ENCODE assay signal across 23 cellular contexts in the genomic region with DNA sequence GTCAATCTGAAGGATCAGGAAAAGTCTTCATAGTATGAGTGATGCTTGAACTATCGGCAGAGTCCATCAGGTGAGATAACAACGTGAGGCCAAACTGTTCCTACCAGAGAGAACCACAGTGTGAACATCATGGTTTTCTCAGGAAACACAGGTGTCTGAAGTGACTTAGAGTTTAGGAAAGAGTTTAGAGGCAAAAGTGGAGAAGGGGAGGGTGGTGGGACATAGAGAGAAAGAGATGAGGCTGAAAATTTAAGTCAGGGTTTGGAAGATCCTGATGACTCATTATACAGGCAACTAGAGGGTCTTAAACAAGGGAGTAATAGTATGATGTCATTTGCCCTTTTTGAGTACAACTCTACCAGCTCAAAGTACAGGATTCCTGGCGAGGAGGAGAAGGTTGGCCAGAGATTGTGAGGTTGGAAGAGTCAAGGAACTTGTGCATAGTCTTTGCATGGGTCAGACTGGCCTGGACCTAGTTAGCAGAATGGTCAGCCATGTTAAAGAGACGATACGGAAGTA. TPM values are rescaled to one million over a fixed set of nuclear protein-coding genes. Genes with fewer than 3 reads are reported as not detected.
DNase-seq lines count a peak whose midpoint lies in the region; ATAC-seq, FAIRE-seq and TF ChIP-seq lines count a peak whose summit lies in the region.
"Had no signal": no experiment of that assay in that cellular context is flagged by ENCODE, and none has a peak within 500 bp of the region (broad histone marks: within the 10 kb centered on the region; RNA-seq: fewer than 3 reads in every experiment).

No MANE protein-coding gene starts in this region.

- no peak overlapping the region for H4K8ac ChIP-seq in mesenchymal stem cell (ENCODE audit: low read length)

- no peak overlapping the region for H3K4ac ChIP-seq in mesenchymal stem cell (ENCODE audit: low read depth in 1 of 2, low read length in 2 of 2)

- H3K27me3 ChIP-seq in HepG2 (ENCODE audit: control insufficient read depth in 1 of 2, insufficient read depth in 2 of 2, low read length in 2 of 2): no peaks in the 10 kb centered on the region
- H3K27me3 ChIP-seq in right lobe of liver: no peaks in the 10 kb centered on the region
- H3K27me3 ChIP-seq in K562 (ENCODE audit: control insufficient read depth in 2 of 2, insufficient read depth in 2 of 2, low read length in 2 of 2): no peaks in the 10 kb centered on the region
- H3K27me3 ChIP-seq in vagina: no peaks in the 10 kb centered on the region
- H3K27me3 ChIP-seq in mesenchymal stem cell (ENCODE audit: control insufficient read depth in 1 of 2, insufficient read depth in 1 of 2, low read length in 2 of 2): no peaks in the 10 kb centered on the region
- H3K27me3 ChIP-seq: BE2C; BLaER1 treated with 17β-estradiol and CSF1 and Interleukin-3, amounts not matched to agents 10 nM and 100 nM had no signal

- H2BK120ac ChIP-seq in mesenchymal stem cell (ENCODE audit: low read depth, low read length): no peak overlapping the region

- no peak overlapping the region for H2BK12ac ChIP-seq in mesenchymal stem cell (ENCODE audit: low read length in 2 of 2)

- no peaks in the 10 kb centered on the region for H3K79me2 ChIP-seq in HepG2 (ENCODE audit: insufficient read depth, low read length)
- no peaks in the 10 kb centered on the region for H3K79me2 ChIP-seq in K562 (ENCODE audit: control insufficient read depth, insufficient read depth, low read length)

- peaks cover 28% of the 10 kb centered on the region for H3K79me1 ChIP-seq in mesenchymal stem cell (replicated peaks; ENCODE audit: low read length, poor library complexity, severe bottlenecking)

- H3K9me1 ChIP-seq in K562 (ENCODE audit: control insufficient read depth, insufficient read depth, low read length): no peaks in the 10 kb centered on the region

- no peak overlapping the region for H4K91ac ChIP-seq in mesenchymal stem cell (ENCODE audit: low read length)

- H4K20me1 ChIP-seq in HepG2 (ENCODE audit: insufficient read depth, low read length) (no peaks in the 10 kb centered on the region), K562 (replicated peaks; ENCODE audit: control insufficient read depth, insufficient read depth, low read length) (no peaks in the 10 kb centered on the region)

- no peak overlapping the region for H2BK5ac ChIP-seq in mesenchymal stem cell (ENCODE audit: low read depth, low read length, poor library complexity, severe bottlenecking)

- TF ChIP-seq RAD21 in HepG2 (CRISPR knock-in tag; IDR thresholded peaks at IDR 0.05): no peak
- no peak for TF ChIP-seq RAD21 in K562 (CRISPR knock-in tag; conservative IDR thresholded peaks at IDR 0.05 in 1 of 2, IDR thresholded peaks at IDR 0.05 in 1 of 2)

- H2AFZ ChIP-seq in HepG2 (ENCODE audit: low read length) (no peak overlapping the region), K562 (ENCODE audit: low read depth, low read length) (no peak overlapping the region), mesenchymal stem cell (ENCODE audit: low read depth, low read length) (no peak overlapping the region)
- H2AFZ ChIP-seq: GM23248 had no signal

- in situ Hi-C loops in HepG2 (cut with HindIII; ENCODE audit: extremely low pct_ligation_motif_present, low pct_unique_long_range_greater_than_20kb) (no loop called here), K562 (cut with MboI) (no loop called here)

- POLR2A ChIA-PET in HepG2 (lab: Yijun Ruan, JAX) (no interaction called here), K562 (lab: Yijun Ruan, JAX) (no interaction called here)

- H3K4me3 ChIP-seq in HepG2 (replicated peaks in 1 of 3; ENCODE audit: insufficient read depth in 1 of 3, low read depth in 2 of 3, low read length in 3 of 3): no peak overlapping the region
- H3K4me3 ChIP-seq in right lobe of liver: no peak overlapping the region
- no peak overlapping the region for H3K4me3 ChIP-seq in K562
- no peak overlapping the region for H3K4me3 ChIP-seq in vagina
- no peak overlapping the region for H3K4me3 ChIP-seq in mesenchymal stem cell (ENCODE audit: insufficient read depth in 1 of 2, low read depth in 1 of 2, low read length in 2 of 2)
- H3K4me3 ChIP-seq: BLaER1 treated with 17β-estradiol and CSF1 and Interleukin-3, amounts not matched to agents 10 nM and 100 nM; GM23248 had no signal

- TF ChIP-seq EP300 in HepG2 (IDR thresholded peaks at IDR 0.05; ENCODE audit: low read depth in 2 of 2, low read length in 2 of 2) (no peak), HepG2 (CRISPR knock-in tag; IDR thresholded peaks at IDR 0.05; ENCODE audit: borderline replicate concordance) (no peak), K562 (IDR thresholded peaks at IDR 0.05; ENCODE audit: low read length) (no peak)

- no peak overlapping the region for H2BK15ac ChIP-seq in mesenchymal stem cell (ENCODE audit: low read depth, poor library complexity, severe bottlenecking)

- no peak for TF ChIP-seq POLR2A in HepG2 (IDR thresholded peaks at IDR 0.05; ENCODE audit: insufficient read depth in 1 of 2, low read depth in 2 of 2, low read length in 2 of 2)
- TF ChIP-seq POLR2A in right lobe of liver (IDR thresholded peaks at IDR 0.05): no peak
- no peak for TF ChIP-seq POLR2A in K562 (conservative IDR thresholded peaks at IDR 0.05)
- no peak for TF ChIP-seq POLR2A in vagina (IDR thresholded peaks at IDR 0.05)

- intact Hi-C loops in HepG2 (cut with micrococcal nuclease; ENCODE audit: unreplicated experiment): no loop called here
- intact Hi-C loops in right lobe of liver (cut with DNase I): no loop called here
- intact Hi-C loops in K562 (cut with micrococcal nuclease): no loop called here
- intact Hi-C loops in vagina (cut with DNase I): no loop called here

- FAIRE-seq in HepG2 (lab: Jason Lieb, UNC): no peak
- FAIRE-seq in K562 (lab: Jason Lieb, UNC): no peak
- FAIRE-seq: A204.1, D721Med, GM12891, H1 had no signal

- ATAC-seq in HepG2 (no peak), right lobe of liver (no peak), K562 (no peak), HG03342 (IDR thresholded peaks at IDR 0.05; ENCODE audit: unreplicated experiment) (no peak)

- BruUV-seq in HepG2 (replicated peaks; lab: Mats Ljungman, UMichigan): no TSS peak
- BruUV-seq in K562 (replicated peaks; lab: Mats Ljungman, UMichigan): no TSS peak

- H3K4me2 ChIP-seq in HepG2 (ENCODE audit: low read depth, low read length): no peak overlapping the region
- H3K4me2 ChIP-seq in K562 (ENCODE audit: insufficient read depth, low read length): no peak overlapping the region
- no peak overlapping the region for H3K4me2 ChIP-seq in mesenchymal stem cell (ENCODE audit: low read length, poor library complexity, severe bottlenecking)

- WGBS in HepG2 (ENCODE audit: low lambda C conversion rate): 55% methylated on average over 5 of the region's 5 CpGs
- 83% methylated on average over 4 of the region's 5 CpGs for WGBS in right lobe of liver (ENCODE audit: insufficient coverage, low coverage, low lambda C conversion rate, missing lambda C conversion rate)
- WGBS in K562 (ENCODE audit: insufficient coverage, low coverage, missing lambda C conversion rate): 28% methylated on average over 5 of the region's 5 CpGs
- WGBS in mesenchymal stem cell: 76% methylated on average over 5 of the region's 5 CpGs

- peaks cover 31% of the 10 kb centered on the region for H3K4me1 ChIP-seq in HepG2 (ENCODE audit: insufficient read depth, low read length)
- peaks cover 0 to 35% (median 15%) of the 10 kb centered on the region in 4 donors for H3K4me1 ChIP-seq in right lobe of liver
- H3K4me1 ChIP-seq in K562 (replicated peaks in 1 of 2; ENCODE audit: control insufficient read depth in 2 of 2, insufficient read depth in 2 of 2, low read length in 2 of 2): peaks cover 0 to 2% of the 10 kb centered on the region in 2 experiments; a peak in 2 of 5 replicates
- peaks cover 23% of the 10 kb centered on the region for H3K4me1 ChIP-seq in vagina
- no peaks in the 10 kb centered on the region for H3K4me1 ChIP-seq in mesenchymal stem cell (ENCODE audit: control insufficient read depth, insufficient read depth, low read depth, low read length)

- H3K36me3 ChIP-seq in HepG2 (replicated peaks in 1 of 2; ENCODE audit: control insufficient read depth in 1 of 2, insufficient read depth in 2 of 2, low read length in 2 of 2) (no peaks in the 10 kb centered on the region), right lobe of liver (no peaks in the 10 kb centered on the region), K562 (ENCODE audit: control insufficient read depth, insufficient read depth, low read length) (no peaks in the 10 kb centered on the region), vagina (no peaks in the 10 kb centered on the region), mesenchymal stem cell (ENCODE audit: control insufficient read depth in 1 of 2, insufficient read depth in 2 of 2, low read depth in 1 of 2, low read length in 2 of 2) (no peaks in the 10 kb centered on the region)
- H3K36me3 ChIP-seq: BLaER1 treated with 17β-estradiol and CSF1 and Interleukin-3, amounts not matched to agents 10 nM and 100 nM had no signal

- no peak overlapping the region for H3K9ac ChIP-seq in HepG2 (ENCODE audit: insufficient read depth, low read depth, low read length)
- no peak overlapping the region for H3K9ac ChIP-seq in K562 (ENCODE audit: insufficient read depth in 1 of 2, low read depth in 2 of 2, low read length in 2 of 2)
- H3K9ac ChIP-seq in mesenchymal stem cell (ENCODE audit: low read length): no peak overlapping the region
- H3K9ac ChIP-seq: BLaER1 treated with 17β-estradiol and CSF1 and Interleukin-3, amounts not matched to agents 10 nM and 100 nM; GM23248 had no signal

- CTCF ChIA-PET in HepG2 (lab: Yijun Ruan, JAX; ENCODE audit: low intra/inter-chr PET ratio, low total read pairs): no interaction called here
- CTCF ChIA-PET in K562 (lab: Yijun Ruan, JAX; ENCODE audit: low intra/inter-chr PET ratio): no interaction called here

- no peak for DNase-seq in HepG2 (ENCODE audit: low spot score)
- DNase-seq in right lobe of liver: no peak
- DNase-seq in K562 (ENCODE audit: extremely low read depth in 1 of 4, low spot score in 3 of 4): no peak
- no peak for DNase-seq in vagina (ENCODE audit: extremely low spot score in 2 of 2)
- DNase-seq in mesenchymal stem cell: no peak
- DNase-seq: ACHN; AML-193; BE2C; CD4-positive, alpha-beta T cell; CD8-positive, alpha-beta memory T cell; DMS 273 treated with DMSO at 0.1 percent for 48 hours; DMS79; EL; GDM1; GM23248; H7 had no signal

- no peaks in the 10 kb centered on the region for H3K9me3 ChIP-seq in HepG2 (ENCODE audit: low read length)
- no peaks in the 10 kb centered on the region for H3K9me3 ChIP-seq in right lobe of liver
- H3K9me3 ChIP-seq in K562 (replicated peaks; ENCODE audit: control insufficient read depth, insufficient read depth, low read depth, low read length): no peaks in the 10 kb centered on the region
- no peaks in the 10 kb centered on the region for H3K9me3 ChIP-seq in vagina
- H3K9me3 ChIP-seq in mesenchymal stem cell (ENCODE audit: control insufficient read depth, low read length): no peaks in the 10 kb centered on the region
- H3K9me3 ChIP-seq: BE2C; BLaER1 treated with 17β-estradiol and CSF1 and Interleukin-3, amounts not matched to agents 10 nM and 100 nM had no signal

- peak overlapping the region in 1 of 2 experiments; percentile 84 for H3K18ac ChIP-seq in mesenchymal stem cell (ENCODE audit: low read depth in 1 of 2, low read length in 2 of 2)

- H3K23ac ChIP-seq in mesenchymal stem cell (ENCODE audit: low read length in 2 of 2): no peak overlapping the region

- H3K27ac ChIP-seq in HepG2 (ENCODE audit: extremely low read length, insufficient read depth, low read length) (no peak overlapping the region), right lobe of liver (no peak overlapping the region), K562 (ENCODE audit: extremely low read depth, low read depth, low read length) (no peak overlapping the region), vagina (peak overlapping the region; percentile 37), mesenchymal stem cell (ENCODE audit: low read length, poor library complexity, severe bottlenecking) (no peak overlapping the region)
- H3K27ac ChIP-seq: 22Rv1, GM23248 had no signal

- TF ChIP-seq CTCF in HepG2 (CRISPR knock-in tag; IDR thresholded peaks at IDR 0.05) (no peak), right lobe of liver (IDR thresholded peaks at IDR 0.05) (no peak), K562 (IDR thresholded peaks at IDR 0.05 in 2 of 3, conservative IDR thresholded peaks at IDR 0.05 in 1 of 3; ENCODE audit: insufficient read depth in 2 of 3, low read depth in 1 of 3, low read length in 3 of 3) (no peak), vagina (IDR thresholded peaks at IDR 0.05) (no peak)

- H2AK5ac ChIP-seq in mesenchymal stem cell (ENCODE audit: low read length, severe bottlenecking): no peak overlapping the region

- peak overlapping the region in 1 of 2 experiments; percentile 22 for H3K14ac ChIP-seq in mesenchymal stem cell (ENCODE audit: low read length in 2 of 2)

RNA-seq across cellular contexts. Expression of a gene that starts 16.0 kb away (rescaled TPM):
- total RNA-seq in HepG2 (2016; rRNA removed; fragmentation: Illumina TruSeq; extraction: Trizol) (2.4 and 3.6 TPM in 2 replicates), right lobe of liver (10 to 100 TPM in 5 of 6 experiments, 1 to 10 TPM in 1; 8.6 to 21.1 (median 16.3) TPM), K562 (2014; rRNA removed) (3.8 TPM in 2 replicates), K562 (2014; rRNA removed; fragmentation: Illumina TruSeq; extraction: Trizol) (4.7 and 5.3 TPM in 2 replicates), K562 (2015; rRNA removed; fragmentation: Illumina TruSeq; extraction: Trizol) (5.5 and 5.9 TPM in 2 replicates), K562 (2021) (3.4 and 3.5 TPM in 2 replicates), vagina (15.0 TPM)
- 0.18 and 0.51 TPM in 2 replicates for total RNA-seq in HepG2 (2016; cell fraction: cytosol; rRNA removed; fragmentation: Illumina TruSeq; extraction: Trizol; ENCODE audit: low read depth)
- 1.9 and 3.5 TPM in 2 replicates for total RNA-seq in HepG2 (2016; cell fraction: insoluble cytoplasmic fraction; rRNA removed; fragmentation: Illumina TruSeq; extraction: Trizol)
- 0.34 and 0.46 TPM in 2 replicates for total RNA-seq in HepG2 (2016; cell fraction: membrane; rRNA removed; fragmentation: Illumina TruSeq; extraction: Trizol)
- 3.9 and 5.6 TPM in 2 replicates for total RNA-seq in HepG2 (2016; cell fraction: nucleus; rRNA removed; fragmentation: Illumina TruSeq; extraction: Trizol)
- polyA plus RNA-seq in HepG2 (2011; rRNA removed) (1.4 and 2.7 TPM in 2 replicates), K562 (2011; rRNA removed) (3.2 and 5.6 TPM in 2 replicates), K562 (2014; fragmentation: Illumina TruSeq; extraction: Trizol) (2.8 and 3.5 TPM in 2 replicates), K562 (2014; fragmentation: Nextera tagmentation; extraction: Ambion mirVana) (1 to 10 TPM; 4.2 to 7.0 TPM), K562 (2014; rRNA removed) (2.4 and 2.5 TPM in 2 replicates)
- polyA plus RNA-seq in HepG2 (2011; cell fraction: cytosol; rRNA removed): 0.74 and 1.1 TPM in 2 replicates
- polyA plus RNA-seq in HepG2 (2011; cell fraction: nucleus; rRNA removed): 0.90 and 1.5 TPM in 2 replicates
- 0.69 and 0.98 TPM in 2 replicates for polyA plus RNA-seq in HepG2 (2012)
- polyA plus RNA-seq in HepG2 (2016; cell fraction: cytosol; fragmentation: Illumina TruSeq; extraction: Trizol; ENCODE audit: low read depth): 0.06 and 0.08 TPM in 2 replicates
- 1.6 TPM in 2 replicates for polyA plus RNA-seq in HepG2 (2016; cell fraction: insoluble cytoplasmic fraction; fragmentation: Illumina TruSeq; extraction: Trizol; ENCODE audit: low read depth)
- polyA plus RNA-seq in HepG2 (2016; cell fraction: membrane; fragmentation: Illumina TruSeq; extraction: Trizol; ENCODE audit: low read depth): 0.19 and 0.23 TPM in 2 replicates
- polyA plus RNA-seq in HepG2 (2016; cell fraction: nucleus; fragmentation: Illumina TruSeq; extraction: Trizol; ENCODE audit: insufficient read depth, low read depth): 4.9 and 5.0 TPM in 2 replicates
- 1.4 and 16.1 TPM in 2 replicates for polyA minus RNA-seq in HepG2 (2011; rRNA and poly(A)+ RNA removed; ENCODE audit: low replicate concordance)
- polyA minus RNA-seq in HepG2 (2011; cell fraction: cytosol; rRNA and poly(A)+ RNA removed): 1.6 and 1.7 TPM in 2 replicates
- polyA minus RNA-seq in HepG2 (2011; cell fraction: nucleus; rRNA and poly(A)+ RNA removed): 11.1 and 14.3 TPM in 2 replicates
- 2.3 and 10.3 TPM in 2 replicates for total RNA-seq in K562 (2011; cell fraction: chromatin; rRNA removed; ENCODE audit: low replicate concordance)
- 1.8 and 2.6 TPM in 2 replicates for total RNA-seq in K562 (2011; cell fraction: nucleolus; rRNA removed)
- 3.0 and 4.3 TPM in 2 replicates for total RNA-seq in K562 (2011; cell fraction: nucleoplasm; rRNA removed)
- 0.91 and 1.6 TPM in 2 replicates for polyA plus RNA-seq in K562 (2011; cell fraction: cytosol; rRNA removed)
- polyA plus RNA-seq in K562 (2011; cell fraction: nucleus; rRNA removed): 3.7 and 6.4 TPM in 2 replicates
- 2.1 and 3.3 TPM in 2 replicates for polyA plus RNA-seq in K562 (2012)
- polyA minus RNA-seq in K562 (2011; rRNA and poly(A)+ RNA removed): 9.1 and 9.6 TPM in 2 replicates
- polyA minus RNA-seq in K562 (2011; cell fraction: cytosol; rRNA and poly(A)+ RNA removed): 3.2 TPM in 2 replicates
- polyA minus RNA-seq in K562 (2011; cell fraction: nucleus; rRNA and poly(A)+ RNA removed): 8.2 and 13.3 TPM in 2 replicates
- polyA plus RNA-seq in mesenchymal stem cell (2013, experiment 1 of 2): 16.9 TPM
- 18.5 TPM for polyA plus RNA-seq in mesenchymal stem cell (2013, experiment 2 of 2)
